Comparison of ENCODE assay signal across 8 cellular contexts in genomic region chr12:8504351-8504750, GRCh38. TPM values are rescaled to one million over a fixed set of nuclear protein-coding genes. Genes with fewer than 3 reads are reported as not detected.
"Had no signal": no experiment of that assay in that cellular context is flagged by ENCODE, and none has a peak within 500 bp of the region (broad histone marks: within the 10 kb centered on the region; RNA-seq: fewer than 3 reads in every experiment).

No MANE protein-coding gene starts in this region.

- H3K9me3 Mint-ChIP-seq: GM23338, H9 had no signal

- H3K27ac Mint-ChIP-seq: GM23338, H9 had no signal

- H3K4me3 Mint-ChIP-seq: GM23338, H9 had no signal

- DNase-seq: H9, HCEC 1CT, IMR-90, KG1 had no signal

- H3K4me3 ChIP-seq: GM23338, K562 had no signal

- ATAC-seq: GM23338, K562 had no signal

RNA-seq across cellular contexts. Expression of gene CLEC4D, which starts 9.0 kb away (rescaled TPM):
- total RNA-seq: H1, HT-29, IMR-90, K562 had no signal
- polyA plus RNA-seq: IMR-90, K562 had no signal

RNA-seq across cellular contexts. Expression of gene CLEC4E, which starts 36.4 kb away (rescaled TPM):
- total RNA-seq: GM23338, H1, H9, HT-29, IMR-90, K562 had no signal
- polyA plus RNA-seq: GM23338, IMR-90, K562 had no signal

RNA-seq across cellular contexts. Expression of gene CLEC6A, which starts 48.6 kb away (rescaled TPM):
- total RNA-seq: GM23338, H1, HT-29, IMR-90, K562 had no signal
- polyA plus RNA-seq: GM23338, H1, IMR-90, K562 had no signal
